Comparison of ENCODE assay signal across 19 cellular contexts in the genomic region with DNA sequence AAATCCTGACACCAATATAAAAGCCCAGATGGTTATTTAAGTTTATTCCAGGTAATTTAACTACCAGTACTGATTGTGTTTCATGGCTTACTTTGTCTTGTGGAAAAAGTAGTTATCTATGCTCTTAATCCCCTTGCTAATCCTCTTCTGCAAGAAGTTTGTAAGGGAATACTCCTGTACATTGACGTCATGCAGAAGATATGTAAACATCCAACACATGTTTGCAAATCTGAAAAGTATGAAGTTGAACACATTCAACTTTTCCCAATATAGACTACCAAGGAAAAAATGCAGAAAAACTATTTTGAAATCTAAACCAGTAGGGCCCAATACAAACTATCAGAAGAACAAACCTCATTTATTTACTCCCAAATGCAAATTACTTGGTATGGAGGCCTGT. TPM values are rescaled to one million over a fixed set of nuclear protein-coding genes. Genes with fewer than 3 reads are reported as not detected.
DNase-seq lines count a peak whose midpoint lies in the region; ATAC-seq and TF ChIP-seq lines count a peak whose summit lies in the region.
"Had no signal": no experiment of that assay in that cellular context is flagged by ENCODE, and none has a peak within 500 bp of the region (broad histone marks: within the 10 kb centered on the region; RNA-seq: fewer than 3 reads in every experiment).

No MANE protein-coding gene starts in this region.

- no peak for ATAC-seq in natural killer cell treated with Interleukin-12 subunit alpha and Interleukin-12 subunit beta and Interleukin-15 and Interleukin-18, amount 100 ng/mL, for 72 hours
- ATAC-seq in HG03432 (IDR thresholded peaks at IDR 0.05; ENCODE audit: unreplicated experiment) (no peak), GM19463 (IDR thresholded peaks at IDR 0.05; ENCODE audit: unreplicated experiment) (no peak)
- ATAC-seq: left lobe of liver had no signal

- no peaks in the 10 kb centered on the region for H3K9me3 Mint-ChIP-seq in chondrocyte (ENCODE audit: low read depth)
- peaks cover 3% of the 10 kb centered on the region for H3K9me3 Mint-ChIP-seq in osteocyte (ENCODE audit: unreplicated experiment)
- no peaks in the 10 kb centered on the region for H3K9me3 Mint-ChIP-seq in natural killer cell treated with Interleukin-12 subunit alpha and Interleukin-12 subunit beta and Interleukin-15 and Interleukin-18, amount 100 ng/mL, for 72 hours
- H3K9me3 Mint-ChIP-seq: nephron had no signal

- H3K27ac Mint-ChIP-seq in chondrocyte (ENCODE audit: unreplicated experiment) (peak overlapping the region; percentile 1), osteocyte (ENCODE audit: unreplicated experiment) (peak overlapping the region; percentile 1)
- H3K27ac Mint-ChIP-seq in natural killer cell treated with Interleukin-12 subunit alpha and Interleukin-12 subunit beta and Interleukin-15 and Interleukin-18, amount 100 ng/mL, for 72 hours, result no peak overlapping the region
- H3K27ac Mint-ChIP-seq: activated T-helper 1 cell treated with anti-CD3 and anti-CD28 coated beads, Interleukin-12 subunit alpha, Interleukin-12 subunit beta, Interleukin-2, Interleukin-4 antibody, amounts not matched to agents 30 ng/mL and 10 ng/mL and 1 ng/mL, durations not matched to agents 14 hours and 24 hours and 36 hours; endodermal cell; IgD-negative memory B cell; nephron had no signal

- H3K4me1 Mint-ChIP-seq in chondrocyte (ENCODE audit: low read depth) (peaks cover 18% of the 10 kb centered on the region), osteocyte (ENCODE audit: unreplicated experiment) (peaks cover 8% of the 10 kb centered on the region)
- H3K4me1 Mint-ChIP-seq in natural killer cell treated with Interleukin-12 subunit alpha and Interleukin-12 subunit beta and Interleukin-15 and Interleukin-18, amount 100 ng/mL, for 72 hours (ENCODE audit: low read depth in 2 of 2), result peaks cover 12 to 15% of the 10 kb centered on the region in 2 donors
- H3K4me1 Mint-ChIP-seq: IgD-negative memory B cell, nephron had no signal

- H3K27me3 Mint-ChIP-seq in chondrocyte (ENCODE audit: low read depth) (no peaks in the 10 kb centered on the region), osteocyte (ENCODE audit: unreplicated experiment) (no peaks in the 10 kb centered on the region)
- peaks cover 0 to 2% of the 10 kb centered on the region in 2 donors for H3K27me3 Mint-ChIP-seq in natural killer cell treated with Interleukin-12 subunit alpha and Interleukin-12 subunit beta and Interleukin-15 and Interleukin-18, amount 100 ng/mL, for 72 hours

- H3K4me3 Mint-ChIP-seq in chondrocyte (ENCODE audit: unreplicated experiment) (no peak overlapping the region), osteocyte (ENCODE audit: unreplicated experiment) (no peak overlapping the region)
- H3K4me3 Mint-ChIP-seq in natural killer cell treated with Interleukin-12 subunit alpha and Interleukin-12 subunit beta and Interleukin-15 and Interleukin-18, amount 100 ng/mL, for 72 hours, result no peak overlapping the region
- H3K4me3 Mint-ChIP-seq: activated T-helper 1 cell treated with anti-CD3 and anti-CD28 coated beads, Interleukin-12 subunit alpha, Interleukin-12 subunit beta, Interleukin-2, Interleukin-4 antibody, amounts not matched to agents 30 ng/mL and 10 ng/mL and 1 ng/mL, durations not matched to agents 14 hours and 24 hours and 36 hours; endodermal cell; IgD-negative memory B cell; nephron had no signal

- DNase-seq in Daoy (ENCODE audit: low read depth) (peak; percentile 52), LHCN-M2 (ENCODE audit: low read depth) (peak; percentile 84), chondrocyte (ENCODE audit: low spot score) (no peak), osteocyte (ENCODE audit: extremely low spot score, unreplicated experiment) (no peak), COLO668 (lab: John Stamatoyannopoulos, UW; ENCODE audit: unreplicated experiment) (no peak)
- DNase-seq in natural killer cell treated with Interleukin-12 subunit alpha and Interleukin-12 subunit beta and Interleukin-15 and Interleukin-18, amount 100 ng/mL, for 72 hours (ENCODE audit: low spot score), result no peak
- DNase-seq: activated CD4-positive, alpha-beta T cell treated with anti-CD3 and anti-CD28 coated beads, Interleukin-2, amount 50 U/mL, for 48 hours; brain microvascular endothelial cell; COR-L47; endodermal cell; NCI-H1417; NCI-H774; SHP77 had no signal

- H3K36me3 Mint-ChIP-seq in chondrocyte (ENCODE audit: low read depth), result no peaks in the 10 kb centered on the region
- H3K36me3 Mint-ChIP-seq in osteocyte (ENCODE audit: unreplicated experiment), result no peaks in the 10 kb centered on the region
- H3K36me3 Mint-ChIP-seq in natural killer cell treated with Interleukin-12 subunit alpha and Interleukin-12 subunit beta and Interleukin-15 and Interleukin-18, amount 100 ng/mL, for 72 hours, result no peaks in the 10 kb centered on the region
- H3K36me3 Mint-ChIP-seq: IgD-negative memory B cell had no signal

- no peak for TF ChIP-seq CTCF in chondrocyte (IDR thresholded peaks at IDR 0.05)
- TF ChIP-seq CTCF in osteocyte (IDR thresholded peaks at IDR 0.05), result no peak

RNA-seq across cellular contexts. Expression of a gene that starts 56.3 kb away (rescaled TPM):
- total RNA-seq in Daoy (2014; rRNA removed; shearing (Covaris generic)), result 20.2 and 29.9 TPM in 2 replicates
- 76.3 and 84.1 TPM in 2 replicates for total RNA-seq in LHCN-M2 (2014; rRNA removed)
- polyA plus RNA-seq in LHCN-M2 (2012), result 38.7 TPM
- 51.7 to 83.8 TPM (median 59.3 TPM) in 3 replicates for total RNA-seq in chondrocyte
- 50.7 and 50.8 TPM in 2 replicates for total RNA-seq in osteocyte
- 100 to 1,000 TPM; 110 to 200 TPM for total RNA-seq in natural killer cell treated with Interleukin-12 subunit alpha and Interleukin-12 subunit beta and Interleukin-15 and Interleukin-18, amount 100 ng/mL, for 72 hours

Comparison
In these comparisons a context has a peak if more than half of its experiments do, and no peak if none do; other contexts are left out.
1. DNase-seq: peak in Daoy (single experiment) and LHCN-M2 (single experiment); none in chondrocyte (single experiment), osteocyte (single experiment), natural killer cell treated with Interleukin-12 subunit alpha and Interleukin-12 subunit beta and Interleukin-15 and Interleukin-18, amount 100 ng/mL, for 72 hours (single experiment) and COLO668 (single experiment).
2. H3K27ac Mint-ChIP-seq: peak in chondrocyte (single experiment) and osteocyte (single experiment); none in natural killer cell treated with Interleukin-12 subunit alpha and Interleukin-12 subunit beta and Interleukin-15 and Interleukin-18, amount 100 ng/mL, for 72 hours (0 of 2).